Comparison of ENCODE assay signal across 18 cellular contexts in the genomic region with DNA sequence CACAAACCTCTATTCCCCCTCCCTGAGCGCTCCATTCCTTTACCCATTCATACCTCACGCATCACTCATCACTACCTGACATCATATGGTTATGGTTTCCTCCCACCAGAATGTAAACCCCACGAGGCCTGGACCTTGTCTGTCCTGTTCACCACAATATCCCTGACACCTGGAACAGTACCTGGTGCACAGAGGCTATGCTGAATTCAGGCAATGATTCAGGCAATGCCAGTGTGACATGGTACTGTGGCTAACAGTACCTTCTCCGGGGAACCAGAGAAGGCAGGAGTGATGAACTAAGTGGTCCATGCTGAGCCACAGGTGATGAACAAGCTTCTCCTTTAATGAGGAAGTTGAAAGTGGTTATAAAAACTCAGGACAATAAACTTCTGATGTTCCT.
DNase-seq lines count a peak whose midpoint lies in the region; ATAC-seq and TF ChIP-seq lines count a peak whose summit lies in the region.
"Had no signal": no experiment of that assay in that cellular context is flagged by ENCODE, and none has a peak within 500 bp of the region (broad histone marks: within the 10 kb centered on the region; RNA-seq: fewer than 3 reads in every experiment).

No MANE protein-coding gene starts in this region.

- H3K27me3 Mint-ChIP-seq in activated CD4-positive, alpha-beta T cell treated with anti-CD3 and anti-CD28 coated beads for 36 hours, result peaks cover 2% of the 10 kb centered on the region
- peaks cover 4% of the 10 kb centered on the region for H3K27me3 Mint-ChIP-seq in activated naive CD8-positive, alpha-beta T cell treated with anti-CD3 and anti-CD28 coated beads, Interleukin-2, amount 50 U/mL, for 24 hours
- no peaks in the 10 kb centered on the region for H3K27me3 Mint-ChIP-seq in activated naive CD8-positive, alpha-beta T cell treated with anti-CD3 and anti-CD28 coated beads for 36 hours

- H4K20me1 ChIP-seq in OCI-LY7 (ENCODE audit: insufficient read depth, low read length), result no peaks in the 10 kb centered on the region

- intact Hi-C loops in activated CD4-positive, alpha-beta T cell treated with anti-CD3 and anti-CD28 coated beads for 36 hours (cut with DNase I, micrococcal nuclease), result no loop called here
- intact Hi-C loops in OCI-LY7 (cut with micrococcal nuclease; ENCODE audit: unreplicated experiment), result no loop called here

- no peak overlapping the region for H2AFZ ChIP-seq in OCI-LY7 (ENCODE audit: low read length)
- H2AFZ ChIP-seq: GM23248 had no signal

- BruUV-seq in OCI-LY7 (replicated peaks; lab: Mats Ljungman, UMichigan), result no TSS peak

- no peaks in the 10 kb centered on the region for H3K79me2 ChIP-seq in OCI-LY7 (ENCODE audit: insufficient read depth, low read depth, low read length)

- peak overlapping the region; percentile 7 for H3K27ac ChIP-seq in OCI-LY7 (ENCODE audit: low read depth, low read length, poor library complexity, severe bottlenecking)
- H3K27ac ChIP-seq: GM23248, HL-60, Peyer's patch had no signal

- peaks cover 20% of the 10 kb centered on the region for H3K4me1 ChIP-seq in OCI-LY7 (ENCODE audit: insufficient read depth, low read length, poor library complexity, severe bottlenecking)
- H3K4me1 ChIP-seq: Caco-2, Peyer's patch had no signal

- H3K4me1 Mint-ChIP-seq in activated CD4-positive, alpha-beta T cell treated with anti-CD3 and anti-CD28 coated beads for 36 hours, result peaks cover 18% of the 10 kb centered on the region
- peaks cover 17% of the 10 kb centered on the region for H3K4me1 Mint-ChIP-seq in activated naive CD8-positive, alpha-beta T cell treated with anti-CD3 and anti-CD28 coated beads, Interleukin-2, amount 50 U/mL, for 24 hours
- H3K4me1 Mint-ChIP-seq in activated naive CD8-positive, alpha-beta T cell treated with anti-CD3 and anti-CD28 coated beads for 36 hours, result peaks cover 13% of the 10 kb centered on the region
- peaks cover 27% of the 10 kb centered on the region for H3K4me1 Mint-ChIP-seq in stimulated activated effector memory CD8-positive, alpha-beta T cell treated with anti-CD3 and anti-CD28 coated beads, Interleukin-12 subunit alpha, Interleukin-12 subunit beta, amount 100 ng/mL, for 72 hours

- POLR2A ChIA-PET in activated CD4-positive, alpha-beta T cell treated with anti-CD3 and anti-CD28 coated beads for 36 hours (lab: Charles Lee), result no interaction called here
- POLR2A ChIA-PET in OCI-LY7 (lab: Charles Lee), result no interaction called here

- H3K36me3 ChIP-seq in OCI-LY7 (ENCODE audit: insufficient read depth, low read length), result peaks cover 6% of the 10 kb centered on the region; the same call in 1 of the 2 replicates

- no peak for TF ChIP-seq CTCF in OCI-LY7 (conservative IDR thresholded peaks at IDR 0.05; ENCODE audit: low read length)

- no peaks in the 10 kb centered on the region for H3K9me2 ChIP-seq in OCI-LY7 (ENCODE audit: insufficient read depth, low read length)

- peak; percentile 9 for DNase-seq in activated CD4-positive, alpha-beta T cell treated with anti-CD3 and anti-CD28 coated beads for 36 hours
- no peak for DNase-seq in activated CD4-positive, alpha-beta T cell treated with anti-CD3 and anti-CD28 coated beads, Interleukin-2, amount 50 U/mL, for 1 hour
- DNase-seq in activated naive CD8-positive, alpha-beta T cell treated with anti-CD3 and anti-CD28 coated beads, Interleukin-2, amount 50 U/mL, for 24 hours, result no peak
- DNase-seq in activated naive CD8-positive, alpha-beta T cell treated with anti-CD3 and anti-CD28 coated beads for 36 hours, result no peak
- DNase-seq in OCI-LY7 (ENCODE audit: low spot score), result peak; percentile 11
- no peak for DNase-seq in stimulated activated effector memory CD8-positive, alpha-beta T cell treated with anti-CD3 and anti-CD28 coated beads, Interleukin-12 subunit alpha, Interleukin-12 subunit beta, amount 100 ng/mL, for 72 hours (ENCODE audit: low spot score in 2 of 2)
- DNase-seq in hepatic stellate cell (ENCODE audit: low spot score), result no peak
- DNase-seq: Caco-2, GM23248, HCEC 1CT, NCI-H1092, NCI-H1436 treated with DMSO at 0.1 percent for 48 hours, NCI-H2029 treated with DMSO at 0.1 percent for 48 hours, NCI-H446 treated with DMSO at 0.1 percent for 48 hours, Peyer's patch had no signal

- no peak overlapping the region for H3K4me3 ChIP-seq in OCI-LY7 (ENCODE audit: low read depth, low read length, poor library complexity, severe bottlenecking)
- H3K4me3 ChIP-seq: GM23248, Peyer's patch had no signal

- H3K4me2 ChIP-seq in OCI-LY7 (ENCODE audit: low read length), result peak overlapping the region; percentile 41

- no peak overlapping the region for H3K4me3 Mint-ChIP-seq in activated CD4-positive, alpha-beta T cell treated with anti-CD3 and anti-CD28 coated beads for 36 hours
- H3K4me3 Mint-ChIP-seq in activated naive CD8-positive, alpha-beta T cell treated with anti-CD3 and anti-CD28 coated beads, Interleukin-2, amount 50 U/mL, for 24 hours, result no peak overlapping the region
- no peak overlapping the region for H3K4me3 Mint-ChIP-seq in activated naive CD8-positive, alpha-beta T cell treated with anti-CD3 and anti-CD28 coated beads for 36 hours
- H3K4me3 Mint-ChIP-seq in stimulated activated effector memory CD8-positive, alpha-beta T cell treated with anti-CD3 and anti-CD28 coated beads, Interleukin-12 subunit alpha, Interleukin-12 subunit beta, amount 100 ng/mL, for 72 hours, result no peak overlapping the region
- H3K4me3 Mint-ChIP-seq: B cell had no signal

- H3K9me3 ChIP-seq in OCI-LY7 (ENCODE audit: low read length), result no peaks in the 10 kb centered on the region
- H3K9me3 ChIP-seq: Caco-2, Peyer's patch had no signal

- H3K36me3 Mint-ChIP-seq in activated CD4-positive, alpha-beta T cell treated with anti-CD3 and anti-CD28 coated beads for 36 hours (ENCODE audit: low read depth), result peaks cover 2% of the 10 kb centered on the region
- no peaks in the 10 kb centered on the region for H3K36me3 Mint-ChIP-seq in activated naive CD8-positive, alpha-beta T cell treated with anti-CD3 and anti-CD28 coated beads, Interleukin-2, amount 50 U/mL, for 24 hours (ENCODE audit: low read depth)
- peaks cover 4% of the 10 kb centered on the region for H3K36me3 Mint-ChIP-seq in activated naive CD8-positive, alpha-beta T cell treated with anti-CD3 and anti-CD28 coated beads for 36 hours
- no peaks in the 10 kb centered on the region for H3K36me3 Mint-ChIP-seq in stimulated activated effector memory CD8-positive, alpha-beta T cell treated with anti-CD3 and anti-CD28 coated beads, Interleukin-12 subunit alpha, Interleukin-12 subunit beta, amount 100 ng/mL, for 72 hours

- CTCF ChIA-PET in activated CD4-positive, alpha-beta T cell treated with anti-CD3 and anti-CD28 coated beads for 36 hours (lab: Charles Lee), result no interaction called here
- CTCF ChIA-PET in OCI-LY7 (lab: Charles Lee; ENCODE audit: unreplicated experiment), result no interaction called here

- no peak overlapping the region for H3K27ac Mint-ChIP-seq in activated CD4-positive, alpha-beta T cell treated with anti-CD3 and anti-CD28 coated beads for 36 hours
- peak overlapping the region; percentile 1 for H3K27ac Mint-ChIP-seq in activated naive CD8-positive, alpha-beta T cell treated with anti-CD3 and anti-CD28 coated beads, Interleukin-2, amount 50 U/mL, for 24 hours
- H3K27ac Mint-ChIP-seq in activated naive CD8-positive, alpha-beta T cell treated with anti-CD3 and anti-CD28 coated beads for 36 hours, result no peak overlapping the region
- no peak overlapping the region for H3K27ac Mint-ChIP-seq in stimulated activated effector memory CD8-positive, alpha-beta T cell treated with anti-CD3 and anti-CD28 coated beads, Interleukin-12 subunit alpha, Interleukin-12 subunit beta, amount 100 ng/mL, for 72 hours
- H3K27ac Mint-ChIP-seq: B cell had no signal

- ATAC-seq in activated CD4-positive, alpha-beta T cell treated with anti-CD3 and anti-CD28 coated beads for 36 hours, result peak; percentile 43
- ATAC-seq in activated naive CD8-positive, alpha-beta T cell treated with anti-CD3 and anti-CD28 coated beads, Interleukin-2, amount 50 U/mL, for 24 hours, result peak; percentile 41
- peak; percentile 58 for ATAC-seq in stimulated activated effector memory CD8-positive, alpha-beta T cell treated with anti-CD3 and anti-CD28 coated beads, Interleukin-12 subunit alpha, Interleukin-12 subunit beta, amount 100 ng/mL, for 72 hours
- ATAC-seq: Right ventricle myocardium inferior had no signal

- H3K9me3 Mint-ChIP-seq in activated CD4-positive, alpha-beta T cell treated with anti-CD3 and anti-CD28 coated beads for 36 hours (ENCODE audit: low read depth), result peaks cover 7% of the 10 kb centered on the region
- H3K9me3 Mint-ChIP-seq in activated naive CD8-positive, alpha-beta T cell treated with anti-CD3 and anti-CD28 coated beads, Interleukin-2, amount 50 U/mL, for 24 hours, result peaks cover 8% of the 10 kb centered on the region
- peaks cover 3% of the 10 kb centered on the region for H3K9me3 Mint-ChIP-seq in activated naive CD8-positive, alpha-beta T cell treated with anti-CD3 and anti-CD28 coated beads for 36 hours
- peaks cover 3% of the 10 kb centered on the region for H3K9me3 Mint-ChIP-seq in stimulated activated effector memory CD8-positive, alpha-beta T cell treated with anti-CD3 and anti-CD28 coated beads, Interleukin-12 subunit alpha, Interleukin-12 subunit beta, amount 100 ng/mL, for 72 hours

Comparison
In these comparisons a context has a peak if more than half of its experiments do, and no peak if none do; other contexts are left out.
1. DNase-seq: peak in activated CD4-positive, alpha-beta T cell treated with anti-CD3 and anti-CD28 coated beads for 36 hours (single experiment) and OCI-LY7 (single experiment); none in activated CD4-positive, alpha-beta T cell treated with anti-CD3 and anti-CD28 coated beads, Interleukin-2, amount 50 U/mL, for 1 hour (single experiment), activated naive CD8-positive, alpha-beta T cell treated with anti-CD3 and anti-CD28 coated beads, Interleukin-2, amount 50 U/mL, for 24 hours (single experiment), activated naive CD8-positive, alpha-beta T cell treated with anti-CD3 and anti-CD28 coated beads for 36 hours (single experiment), stimulated activated effector memory CD8-positive, alpha-beta T cell treated with anti-CD3 and anti-CD28 coated beads, Interleukin-12 subunit alpha, Interleukin-12 subunit beta, amount 100 ng/mL, for 72 hours (0 of 2) and hepatic stellate cell (single experiment).
2. Peak in every context shown above with its lines, with median percentiles within 50 percentile points of each other: ATAC-seq.